ENCODE assay signal across 19 cellular contexts in the genomic region with DNA sequence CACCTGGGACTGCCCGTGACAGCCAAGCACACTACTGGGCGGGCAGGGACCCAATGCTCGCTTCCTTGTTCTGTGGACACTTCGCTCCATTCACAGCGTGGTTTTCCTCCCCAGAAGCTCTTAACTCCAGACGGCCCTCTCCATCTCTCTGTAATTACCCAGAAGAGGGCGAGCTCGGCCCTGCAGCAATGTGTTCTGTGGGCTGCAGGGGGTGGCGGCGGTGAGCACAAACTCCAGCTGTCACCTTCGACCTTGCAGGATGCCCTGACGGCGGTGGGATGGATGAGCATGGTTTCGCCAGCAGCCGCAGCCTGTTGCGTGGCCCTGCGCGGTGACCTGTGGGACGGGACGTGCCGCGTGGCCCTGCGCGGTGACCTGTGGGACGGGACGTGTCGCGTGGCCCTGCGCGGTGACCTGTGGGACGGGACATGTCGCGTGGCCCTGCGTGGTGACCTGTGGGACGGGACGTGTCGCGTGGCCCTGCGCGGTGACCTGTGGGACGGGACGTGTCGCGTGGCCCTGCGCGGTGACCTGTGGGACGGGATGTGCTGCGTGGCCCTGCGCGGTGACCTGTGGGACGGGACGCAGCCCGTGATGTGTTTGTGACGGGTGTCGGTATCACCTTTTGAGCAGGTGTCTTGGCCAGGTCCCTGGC.
DNase-seq lines count a peak whose midpoint lies in the region; ATAC-seq, FAIRE-seq and TF ChIP-seq lines count a peak whose summit lies in the region.
"Had no signal": no experiment of that assay in that cellular context is flagged by ENCODE, and none has a peak within 500 bp of the region (broad histone marks: within the 10 kb centered on the region; RNA-seq: fewer than 3 reads in every experiment).

No MANE protein-coding gene starts in this region.

- no peak overlapping the region for H3K4me3 Mint-ChIP-seq in endodermal cell
- no peak overlapping the region for H3K4me3 Mint-ChIP-seq in stimulated activated effector memory CD8-positive, alpha-beta T cell treated with anti-CD3 and anti-CD28 coated beads, Interleukin-12 subunit alpha, Interleukin-12 subunit beta, amount 100 ng/mL, for 72 hours
- H3K4me3 Mint-ChIP-seq: CD4-positive, alpha-beta memory T cell; GM23338 had no signal

- H3K23ac ChIP-seq in trophoblast cell (ENCODE audit: low read length): no peak overlapping the region

- H2BK120ac ChIP-seq in trophoblast cell (ENCODE audit: insufficient read depth, low read length, poor library complexity): no peak overlapping the region

- H3K4me1 Mint-ChIP-seq in endodermal cell: peaks cover 1% of the 10 kb centered on the region
- no peaks in the 10 kb centered on the region for H3K4me1 Mint-ChIP-seq in stimulated activated effector memory CD8-positive, alpha-beta T cell treated with anti-CD3 and anti-CD28 coated beads, Interleukin-12 subunit alpha, Interleukin-12 subunit beta, amount 100 ng/mL, for 72 hours
- H3K4me1 Mint-ChIP-seq: CD4-positive, alpha-beta memory T cell had no signal

- H3K9me3 ChIP-seq in HepG2 (ENCODE audit: low read length) (no peaks in the 10 kb centered on the region), right lobe of liver (no peaks in the 10 kb centered on the region), endodermal cell (ENCODE audit: control insufficient read depth, low read length) (no peaks in the 10 kb centered on the region), trophoblast cell (ENCODE audit: insufficient read depth, low read depth, low read length) (peaks cover 2% of the 10 kb centered on the region)

- H3K36me3 ChIP-seq in HepG2 (replicated peaks in 1 of 2; ENCODE audit: control insufficient read depth in 1 of 2, insufficient read depth in 2 of 2, low read length in 2 of 2) (no peaks in the 10 kb centered on the region), right lobe of liver (no peaks in the 10 kb centered on the region), endodermal cell (ENCODE audit: control insufficient read depth, insufficient read depth, low read length) (no peaks in the 10 kb centered on the region), trophoblast cell (ENCODE audit: control insufficient read depth in 1 of 2, insufficient read depth in 2 of 2, low read length in 2 of 2) (no peaks in the 10 kb centered on the region)

- POLR2A ChIA-PET in HepG2 (lab: Yijun Ruan, JAX): no interaction called here

- no peaks in the 10 kb centered on the region for H3K79me1 ChIP-seq in trophoblast cell (ENCODE audit: low read length)

- H3K36me3 Mint-ChIP-seq in endodermal cell (ENCODE audit: low read depth): no peaks in the 10 kb centered on the region
- no peaks in the 10 kb centered on the region for H3K36me3 Mint-ChIP-seq in stimulated activated effector memory CD8-positive, alpha-beta T cell treated with anti-CD3 and anti-CD28 coated beads, Interleukin-12 subunit alpha, Interleukin-12 subunit beta, amount 100 ng/mL, for 72 hours
- H3K36me3 Mint-ChIP-seq: CD4-positive, alpha-beta memory T cell had no signal

- no peak for TF ChIP-seq RAD21 in HepG2 (CRISPR knock-in tag; IDR thresholded peaks at IDR 0.05)

- H3K79me2 ChIP-seq in HepG2 (ENCODE audit: insufficient read depth, low read length): no peaks in the 10 kb centered on the region
- no peaks in the 10 kb centered on the region for H3K79me2 ChIP-seq in trophoblast cell (ENCODE audit: control insufficient read depth, insufficient read depth, low read length, poor library complexity)

- H2BK12ac ChIP-seq in trophoblast cell (ENCODE audit: low read length): no peak overlapping the region

- CTCF ChIA-PET in HepG2 (lab: Yijun Ruan, JAX; ENCODE audit: low intra/inter-chr PET ratio, low total read pairs): no interaction called here

- no peak overlapping the region for H4K91ac ChIP-seq in trophoblast cell (ENCODE audit: low read depth, low read length)

- no peak for FAIRE-seq in HepG2 (lab: Jason Lieb, UNC)
- FAIRE-seq: GM12878, GM19239, H54 had no signal

- no peak for TF ChIP-seq EP300 in HepG2 (IDR thresholded peaks at IDR 0.05; ENCODE audit: low read depth in 2 of 2, low read length in 2 of 2)
- no peak for TF ChIP-seq EP300 in HepG2 (CRISPR knock-in tag; IDR thresholded peaks at IDR 0.05; ENCODE audit: borderline replicate concordance)

- no peak overlapping the region for H2BK5ac ChIP-seq in trophoblast cell (ENCODE audit: low read depth, low read length, poor library complexity)

- no peak overlapping the region for H3K4ac ChIP-seq in trophoblast cell (ENCODE audit: low read depth, low read length)

- H3K4me3 ChIP-seq in HepG2 (replicated peaks in 1 of 3; ENCODE audit: insufficient read depth in 1 of 3, low read depth in 2 of 3, low read length in 3 of 3) (no peak overlapping the region), right lobe of liver (no peak overlapping the region), endodermal cell (ENCODE audit: low read length) (no peak overlapping the region), trophoblast cell (ENCODE audit: low read depth, low read length) (peak overlapping the region; percentile 45)
- H3K4me3 ChIP-seq: GM12878, GM23338 had no signal

- TF ChIP-seq CTCF in HepG2 (CRISPR knock-in tag; IDR thresholded peaks at IDR 0.05) (peak; percentile 22; the same call in 1 of the 2 replicates), right lobe of liver (IDR thresholded peaks at IDR 0.05) (no peak), endodermal cell (conservative IDR thresholded peaks at IDR 0.05) (peak; percentile 22)

- H4K20me1 ChIP-seq in HepG2 (ENCODE audit: insufficient read depth, low read length): peaks cover 2% of the 10 kb centered on the region; the same call in 1 of the 2 replicates

- no peak for DNase-seq in HepG2 (ENCODE audit: low spot score)
- no peak for DNase-seq in right lobe of liver
- peak; percentile 21 for DNase-seq in NCI-H2171 (lab: John Stamatoyannopoulos, UW)
- no peak for DNase-seq in endodermal cell
- DNase-seq in trophoblast cell: no peak
- DNase-seq in NCI-H345 treated with DMSO at 0.1 percent for 48 hours (lab: John Stamatoyannopoulos, UW; ENCODE audit: unreplicated experiment): no peak
- no peak for DNase-seq in NCI-H1694 treated with DMSO at 0.1 percent for 48 hours (lab: John Stamatoyannopoulos, UW)
- DNase-seq in stimulated activated effector memory CD8-positive, alpha-beta T cell treated with anti-CD3 and anti-CD28 coated beads, Interleukin-12 subunit alpha, Interleukin-12 subunit beta, amount 100 ng/mL, for 72 hours (ENCODE audit: low spot score in 2 of 2): no peak
- DNase-seq: Calu3; CD4-positive, alpha-beta memory T cell; COR-L47; DMS53; EL; GDM1 had no signal

- no peak overlapping the region for H2AK5ac ChIP-seq in trophoblast cell (ENCODE audit: low read length)

- peak; percentile 49; the same call in 2 of the 3 replicates for ATAC-seq in HepG2
- no peak for ATAC-seq in right lobe of liver
- ATAC-seq in stimulated activated effector memory CD8-positive, alpha-beta T cell treated with anti-CD3 and anti-CD28 coated beads, Interleukin-12 subunit alpha, Interleukin-12 subunit beta, amount 100 ng/mL, for 72 hours: no peak
- ATAC-seq: GM12878, GM23338, HCT116 had no signal

- H3K27me3 Mint-ChIP-seq in endodermal cell (ENCODE audit: insufficient read depth): no peaks in the 10 kb centered on the region

- H4K12ac ChIP-seq in trophoblast cell (ENCODE audit: low read depth, low read length): no peak overlapping the region

- no TSS peak for BruUV-seq in HepG2 (replicated peaks; lab: Mats Ljungman, UMichigan)

- H3K14ac ChIP-seq in trophoblast cell (ENCODE audit: low read length): no peak overlapping the region

- 79% methylated on average over 34 of the region's 55 CpGs for WGBS in HepG2 (ENCODE audit: low lambda C conversion rate)
- WGBS in right lobe of liver (ENCODE audit: insufficient coverage, low coverage, low lambda C conversion rate, missing lambda C conversion rate): 79% methylated on average over 14 of the region's 55 CpGs
- 91 to 92% methylated on average over 33 to 44 of the region's 55 CpGs for WGBS in endodermal cell (ENCODE audit: insufficient coverage in 1 of 2, insufficient read length in 1 of 2), 2 experiments
- no CpG with 5 or more reads among the region's 55 CpGs for WGBS in trophoblast cell (ENCODE audit: extremely low coverage, insufficient coverage, insufficient read length)

- no peak overlapping the region for H3K18ac ChIP-seq in trophoblast cell (ENCODE audit: low read length)

- no peak overlapping the region for H4K8ac ChIP-seq in trophoblast cell (ENCODE audit: low read depth, low read length)

- H3K27ac ChIP-seq in HepG2 (ENCODE audit: extremely low read length, insufficient read depth, low read length): no peak overlapping the region
- H3K27ac ChIP-seq in right lobe of liver: no peak overlapping the region
- H3K27ac ChIP-seq in endodermal cell (ENCODE audit: low read depth, low read length): no peak overlapping the region
- H3K27ac ChIP-seq in trophoblast cell (ENCODE audit: low read depth, low read length): no peak overlapping the region

- in situ Hi-C loops in HepG2 (cut with HindIII; ENCODE audit: extremely low pct_ligation_motif_present, low pct_unique_long_range_greater_than_20kb): no loop called here

- no peak overlapping the region for H2AFZ ChIP-seq in HepG2 (ENCODE audit: low read length)
- no peak overlapping the region for H2AFZ ChIP-seq in trophoblast cell (ENCODE audit: insufficient read depth, low read length, poor library complexity)
- H2AFZ ChIP-seq: GM23338 had no signal

- H3K9ac ChIP-seq in HepG2 (ENCODE audit: insufficient read depth, low read depth, low read length) (no peak overlapping the region), endodermal cell (ENCODE audit: extremely low read depth, low read length, poor library complexity, severe bottlenecking) (no peak overlapping the region), trophoblast cell (ENCODE audit: low read length) (no peak overlapping the region)

- no peaks in the 10 kb centered on the region for H3K9me3 Mint-ChIP-seq in endodermal cell
- H3K9me3 Mint-ChIP-seq in stimulated activated effector memory CD8-positive, alpha-beta T cell treated with anti-CD3 and anti-CD28 coated beads, Interleukin-12 subunit alpha, Interleukin-12 subunit beta, amount 100 ng/mL, for 72 hours: no peaks in the 10 kb centered on the region
- H3K9me3 Mint-ChIP-seq: GM23338 had no signal

- H3K27me3 ChIP-seq in HepG2 (ENCODE audit: control insufficient read depth in 1 of 2, insufficient read depth in 2 of 2, low read length in 2 of 2): no peaks in the 10 kb centered on the region; a peak in 1 of 5 replicates
- no peaks in the 10 kb centered on the region for H3K27me3 ChIP-seq in right lobe of liver
- no peaks in the 10 kb centered on the region for H3K27me3 ChIP-seq in endodermal cell (ENCODE audit: control insufficient read depth, insufficient read depth, low read length, poor library complexity, severe bottlenecking)
- no peaks in the 10 kb centered on the region for H3K27me3 ChIP-seq in trophoblast cell (ENCODE audit: insufficient read depth, low read length)

- intact Hi-C loops in HepG2 (cut with micrococcal nuclease; ENCODE audit: unreplicated experiment): no loop called here
- intact Hi-C loops in right lobe of liver (cut with DNase I): no loop called here

- no peak for TF ChIP-seq POLR2A in HepG2 (IDR thresholded peaks at IDR 0.05; ENCODE audit: insufficient read depth in 1 of 2, low read depth in 2 of 2, low read length in 2 of 2)
- TF ChIP-seq POLR2A in right lobe of liver (IDR thresholded peaks at IDR 0.05): no peak

- H3K4me2 ChIP-seq in HepG2 (ENCODE audit: low read depth, low read length) (no peak overlapping the region), trophoblast cell (ENCODE audit: low read length) (no peak overlapping the region)
- H3K4me2 ChIP-seq: GM23338 had no signal

- no peak overlapping the region for H3K27ac Mint-ChIP-seq in endodermal cell
- no peak overlapping the region for H3K27ac Mint-ChIP-seq in stimulated activated effector memory CD8-positive, alpha-beta T cell treated with anti-CD3 and anti-CD28 coated beads, Interleukin-12 subunit alpha, Interleukin-12 subunit beta, amount 100 ng/mL, for 72 hours
- H3K27ac Mint-ChIP-seq: CD4-positive, alpha-beta memory T cell; GM23338 had no signal

- no peaks in the 10 kb centered on the region for H3K4me1 ChIP-seq in HepG2 (ENCODE audit: insufficient read depth, low read length)
- H3K4me1 ChIP-seq in right lobe of liver: peaks cover 0 to 3% (median 0%) of the 10 kb centered on the region in 4 donors
- no peaks in the 10 kb centered on the region for H3K4me1 ChIP-seq in endodermal cell (ENCODE audit: control insufficient read depth, insufficient read depth, low read length)
- no peaks in the 10 kb centered on the region for H3K4me1 ChIP-seq in trophoblast cell (ENCODE audit: control insufficient read depth in 1 of 2, insufficient read depth in 2 of 2, low read length in 2 of 2)

Comparison
In these comparisons a context has a peak if more than half of its experiments do, and no peak if none do; other contexts are left out.
1. CTCF ChIP-seq: peak in HepG2 (single experiment) and endodermal cell (single experiment); none in right lobe of liver (0 of 4).